ENCODE assay signal across 8 cellular contexts in the genomic region with DNA sequence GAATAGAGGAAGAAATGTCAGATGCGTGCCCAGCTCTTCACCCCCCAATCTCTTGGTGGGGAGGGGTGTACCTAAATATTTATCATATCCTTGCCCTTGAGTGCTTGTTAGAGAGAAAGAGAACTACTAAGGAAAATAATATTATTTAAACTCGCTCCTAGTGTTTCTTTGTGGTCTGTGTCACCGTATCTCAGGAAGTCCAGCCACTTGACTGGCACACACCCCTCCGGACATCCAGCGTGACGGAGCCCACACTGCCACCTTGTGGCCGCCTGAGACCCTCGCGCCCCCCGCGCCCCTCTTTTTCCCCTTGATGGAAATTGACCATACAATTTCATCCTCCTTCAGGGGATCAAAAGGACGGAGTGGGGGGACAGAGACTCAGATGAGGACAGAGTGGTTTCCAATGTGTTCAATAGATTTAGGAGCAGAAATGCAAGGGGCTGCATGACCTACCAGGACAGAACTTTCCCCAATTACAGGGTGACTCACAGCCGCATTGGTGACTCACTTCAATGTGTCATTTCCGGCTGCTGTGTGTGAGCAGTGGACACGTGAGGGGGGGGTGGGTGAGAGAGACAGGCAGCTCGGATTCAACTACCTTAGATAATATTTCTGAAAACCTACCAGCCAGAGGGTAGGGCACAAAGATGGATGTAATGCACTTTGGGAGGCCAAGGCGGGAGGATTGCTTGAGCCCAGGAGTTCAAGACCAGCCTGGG. TPM values are rescaled to one million over a fixed set of nuclear protein-coding genes. Genes with fewer than 3 reads are reported as not detected.
DNase-seq lines count a peak whose midpoint lies in the region; FAIRE-seq and TF ChIP-seq lines count a peak whose summit lies in the region.

No MANE protein-coding gene starts in this region.

- H3K4me3 ChIP-seq in WI38 (ENCODE audit: low read depth, low read length) (no peak overlapping the region), bronchial epithelial cell (ENCODE audit: low read depth, low read length) (no peak overlapping the region)

- H3K27me3 Mint-ChIP-seq in HFFc6 (ENCODE audit: insufficient read depth), result peaks cover 84% of the 10 kb centered on the region

- peaks cover 44% of the 10 kb centered on the region for H3K36me3 Mint-ChIP-seq in HFFc6 (ENCODE audit: low read depth)

- peaks cover 82% of the 10 kb centered on the region for H3K9me3 Mint-ChIP-seq in HFFc6

- H3K4me3 Mint-ChIP-seq in HFFc6, result peak overlapping the region; percentile 98

- FAIRE-seq in bronchial epithelial cell (lab: Jason Lieb, UNC), result no peak

- H3K4me1 Mint-ChIP-seq in HFFc6 (ENCODE audit: low read depth), result peaks cover 84% of the 10 kb centered on the region

- TF ChIP-seq CTCF in HFFc6 (IDR thresholded peaks at IDR 0.05) (peak; percentile 94), WI38 (IDR thresholded peaks at IDR 0.05; ENCODE audit: low read depth, low read length) (peak; percentile 74), bronchial epithelial cell (IDR thresholded peaks at IDR 0.05; ENCODE audit: insufficient read depth, low read length, severe bottlenecking) (peak; percentile 63)

- peaks cover 13% of the 10 kb centered on the region for H3K36me3 ChIP-seq in bronchial epithelial cell (ENCODE audit: control insufficient read depth, insufficient read depth, low read length)

- peak overlapping the region; percentile 98 for H3K27ac Mint-ChIP-seq in HFFc6

- H3K27me3 ChIP-seq in bronchial epithelial cell (ENCODE audit: control insufficient read depth, insufficient read depth, low read length), result no peaks in the 10 kb centered on the region

- DNase-seq in EL (peak; percentile 98), HFFc6 (peak; percentile 96), NCI-H1930 (lab: John Stamatoyannopoulos, UW) (peak; percentile 37 to 63), bronchial epithelial cell (ENCODE audit: low read depth) (peak; percentile 97), left kidney (ENCODE audit: low read depth, low spot score) (peak; percentile 84), NCI-H187 (lab: John Stamatoyannopoulos, UW) (no peak)
- DNase-seq in stimulated activated CD4-positive, alpha-beta T cell treated with anti-CD3 and anti-CD28 coated beads, Interleukin-4, amount 100 ng/mL, for 4 hours, result peak; percentile 73 to 92

RNA-seq across cellular contexts. Expression of a gene that starts 11.4 kb away (rescaled TPM):
- 1,000 to 10,000 TPM in 4 of 6 experiments, 100 to 1,000 TPM in 2; 906 to 2,092 (median 1,052) TPM for total RNA-seq in HFFc6 (2021; fragmentation: NEBNext Ultra II Directional; extraction: Animal tissue kit (Norgen Biotek cat#: 25700))
- 20.6 and 54.2 TPM in 2 replicates for total RNA-seq in bronchial epithelial cell

RNA-seq across cellular contexts. Expression of a gene that starts 16.0 kb away (rescaled TPM):
- 100 to 1,000 TPM; 154 to 176 (median 166) TPM for total RNA-seq in HFFc6 (2021; fragmentation: NEBNext Ultra II Directional; extraction: Animal tissue kit (Norgen Biotek cat#: 25700))
- 176 and 192 TPM in 2 replicates for total RNA-seq in bronchial epithelial cell

RNA-seq across cellular contexts. Expression of a gene that starts 27.1 kb away (rescaled TPM):
- total RNA-seq in HFFc6 (2021; fragmentation: NEBNext Ultra II Directional; extraction: Animal tissue kit (Norgen Biotek cat#: 25700)), result under 1 TPM; 0.19 to 0.78 (median 0.35) TPM
- not detected in 2 replicates for total RNA-seq in bronchial epithelial cell

RNA-seq across cellular contexts. Expression of a gene that starts 41.8 kb away (rescaled TPM):
- total RNA-seq in HFFc6 (2021; fragmentation: NEBNext Ultra II Directional; extraction: Animal tissue kit (Norgen Biotek cat#: 25700)), result not detected
- total RNA-seq in bronchial epithelial cell, result not detected in 2 replicates

RNA-seq across cellular contexts. Expression of a gene that starts 53.0 kb away (rescaled TPM):
- total RNA-seq in HFFc6 (2021; fragmentation: NEBNext Ultra II Directional; extraction: Animal tissue kit (Norgen Biotek cat#: 25700)), result 10 to 100 TPM; 17.8 to 20.6 (median 19.4) TPM
- 6.6 and 12.5 TPM in 2 replicates for total RNA-seq in bronchial epithelial cell

Comparison
In these comparisons a context has a peak if more than half of its experiments do, and no peak if none do; other contexts are left out.
1. DNase-seq: peak in EL (single experiment), HFFc6 (single experiment), NCI-H1930 (2 of 2), bronchial epithelial cell (single experiment), left kidney (single experiment) and stimulated activated CD4-positive, alpha-beta T cell treated with anti-CD3 and anti-CD28 coated beads, Interleukin-4, amount 100 ng/mL, for 4 hours (2 of 2); none in NCI-H187 (0 of 2).
2. RNA of a gene that starts 11.4 kb away (total RNA-seq): 906 to 2,092 TPM in HFFc6; 20.6 to 54.2 TPM in bronchial epithelial cell; every median in the first group is over 10 times any median in the second.
3. Peak in every context shown above with its lines, with median percentiles within 50 percentile points of each other: CTCF ChIP-seq.